15 cellular contexts compared by ENCODE assay signal in the genomic region with DNA sequence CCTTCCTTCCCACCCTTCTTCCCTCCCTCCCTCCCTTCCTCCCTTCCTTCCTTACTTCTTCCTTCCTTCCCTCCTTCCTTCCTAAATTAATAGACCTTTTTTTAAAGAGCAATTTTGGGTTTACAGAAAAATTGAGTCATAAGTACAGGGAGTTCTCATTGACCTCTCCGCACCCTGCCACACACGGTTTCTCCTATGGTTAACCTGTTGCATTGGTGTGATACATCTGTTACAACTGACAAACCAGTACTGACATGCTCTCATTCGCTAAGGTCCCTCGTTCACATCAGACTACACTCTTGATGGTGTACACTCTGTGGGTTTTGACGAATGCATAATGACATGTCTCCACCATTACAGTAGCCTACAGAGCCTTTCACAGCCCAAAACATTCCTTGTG. TPM values are rescaled to one million over a fixed set of nuclear protein-coding genes. Genes with fewer than 3 reads are reported as not detected.
A peak's percentile ranks its signal among the peaks of the same experiment; 100 is the strongest.
DNase-seq lines count a peak whose midpoint lies in the region; TF ChIP-seq lines count a peak whose summit lies in the region.
"Had no signal": no experiment of that assay in that cellular context is flagged by ENCODE, and none has a peak within 500 bp of the region (broad histone marks: within the 10 kb centered on the region; RNA-seq: fewer than 3 reads in every experiment).

No MANE protein-coding gene starts in this region.

- H3K9me3 ChIP-seq in mammary epithelial cell (replicated peaks; ENCODE audit: insufficient read depth, low read length) (peaks cover 3% of the 10 kb centered on the region), vagina (no peaks in the 10 kb centered on the region), GM23248 (ENCODE audit: low read depth) (no peaks in the 10 kb centered on the region)
- H3K9me3 ChIP-seq: BE2C had no signal

- H3K4me1 ChIP-seq in mammary epithelial cell (ENCODE audit: insufficient read depth, low read length) = peaks cover 47% of the 10 kb centered on the region
- H3K4me1 ChIP-seq in vagina = no peaks in the 10 kb centered on the region
- peaks cover 2% of the 10 kb centered on the region; the same call in 1 of the 2 replicates for H3K4me1 ChIP-seq in GM23248 (ENCODE audit: insufficient read depth)
- H3K4me1 ChIP-seq: BE2C had no signal

- 0% methylated on average over 4 of the region's 5 CpGs for WGBS in mammary epithelial cell (ENCODE audit: low coverage, missing lambda C conversion rate)
- WGBS in GM23248 (ENCODE audit: low coverage in 1 of 2, low lambda C conversion rate in 2 of 2, missing lambda C conversion rate in 2 of 2), 2 experiments = 53 to 57% methylated on average over 5 of the region's 5 CpGs

- H3K4me2 ChIP-seq in mammary epithelial cell (ENCODE audit: insufficient read depth, low read depth, low read length) (peak overlapping the region; percentile 81), GM23248 (ENCODE audit: unreplicated experiment) (no peak overlapping the region)

- dilution Hi-C loops in mammary epithelial cell (cut with HindIII; ENCODE audit: low sequenced_read_pairs) = no loop called here

- H3K4me3 ChIP-seq in mammary epithelial cell (replicated peaks in 1 of 3; ENCODE audit: insufficient read depth in 1 of 3, low read depth in 2 of 3, low read length in 3 of 3) = peak overlapping the region in 1 of 3 experiments; percentile 28
- no peak overlapping the region for H3K4me3 ChIP-seq in vagina
- H3K4me3 ChIP-seq in GM23248 = no peak overlapping the region

- BruUV-seq in mammary epithelial cell (replicated peaks; lab: Mats Ljungman, UMichigan) = no TSS peak

- no peak overlapping the region for H3K27ac Mint-ChIP-seq in activated CD4-positive, alpha-beta memory T cell treated with anti-CD3 and anti-CD28 coated beads, Interleukin-2, amount 10 ng/mL, durations not matched to agents 7 days and 5 days
- H3K27ac Mint-ChIP-seq in activated CD4-positive, alpha-beta memory T cell treated with anti-CD3 and anti-CD28 coated beads for 36 hours = no peak overlapping the region
- H3K27ac Mint-ChIP-seq: CD4-positive, alpha-beta T cell had no signal

- H4K20me1 ChIP-seq in mammary epithelial cell (ENCODE audit: insufficient read depth, low read length) (no peaks in the 10 kb centered on the region), GM23248 (ENCODE audit: insufficient read depth) (no peaks in the 10 kb centered on the region)

- H2AFZ ChIP-seq in mammary epithelial cell (ENCODE audit: low read depth, low read length) (peak overlapping the region; percentile 44), GM23248 (no peak overlapping the region)

- H3K4me1 Mint-ChIP-seq in activated CD4-positive, alpha-beta memory T cell treated with anti-CD3 and anti-CD28 coated beads, Interleukin-2, amount 10 ng/mL, durations not matched to agents 7 days and 5 days = no peaks in the 10 kb centered on the region
- H3K4me1 Mint-ChIP-seq in activated CD4-positive, alpha-beta memory T cell treated with anti-CD3 and anti-CD28 coated beads for 36 hours (ENCODE audit: low read depth) = no peaks in the 10 kb centered on the region

- intact Hi-C loops in activated CD4-positive, alpha-beta memory T cell treated with anti-CD3 and anti-CD28 coated beads for 36 hours (cut with micrococcal nuclease) = no loop called here
- intact Hi-C loops in mammary epithelial cell (cut with micrococcal nuclease) (loop anchor here (1.0 to 5.0 kb wide), 2 partner anchors 23 to 346 kb away; no protein-coding TSS in a partner anchor), vagina (cut with DNase I) (no loop called here)

- H3K4me3 Mint-ChIP-seq in activated CD4-positive, alpha-beta memory T cell treated with anti-CD3 and anti-CD28 coated beads, Interleukin-2, amount 10 ng/mL, durations not matched to agents 7 days and 5 days = no peak overlapping the region
- no peak overlapping the region for H3K4me3 Mint-ChIP-seq in activated CD4-positive, alpha-beta memory T cell treated with anti-CD3 and anti-CD28 coated beads for 36 hours
- H3K4me3 Mint-ChIP-seq: CD4-positive, alpha-beta T cell had no signal

- H3F3A ChIP-seq in GM23248 (ENCODE audit: insufficient read depth) = no peaks in the 10 kb centered on the region

- H3K9me3 Mint-ChIP-seq in activated CD4-positive, alpha-beta memory T cell treated with anti-CD3 and anti-CD28 coated beads, Interleukin-2, amount 10 ng/mL, durations not matched to agents 7 days and 5 days = no peaks in the 10 kb centered on the region
- H3K9me3 Mint-ChIP-seq in activated CD4-positive, alpha-beta memory T cell treated with anti-CD3 and anti-CD28 coated beads for 36 hours = no peaks in the 10 kb centered on the region
- H3K9me3 Mint-ChIP-seq: CD4-positive, alpha-beta T cell had no signal

- CTCF ChIA-PET in activated CD4-positive, alpha-beta memory T cell treated with anti-CD3 and anti-CD28 coated beads, Interleukin-2, amount 10 ng/mL, durations not matched to agents 7 days and 5 days (lab: Charles Lee) = no interaction called here
- CTCF ChIA-PET in activated CD4-positive, alpha-beta memory T cell treated with anti-CD3 and anti-CD28 coated beads for 36 hours (lab: Charles Lee) = interaction anchor here (1.5 kb wide), 1 partner anchor 11 kb away, joined by 6 read pairs; the partner anchor contains the start of gene SDC1
- CTCF ChIA-PET in mammary epithelial cell (lab: Charles Lee; ENCODE audit: low non-redundant PET) = interaction anchor here (0.6 to 1.1 kb wide), 3 partner anchors 9 to 14 kb away, joined by 4 read pairs; no protein-coding TSS in a partner anchor

- in situ Hi-C loops in mammary epithelial cell (cut with MboI; ENCODE audit: low sequenced_read_pairs in 2 of 2) (no loop called here), GM23248 (cut with MboI) (no loop called here)

- DNase-seq in activated CD4-positive, alpha-beta memory T cell treated with anti-CD3 and anti-CD28 coated beads, Interleukin-2, amount 10 ng/mL, durations not matched to agents 7 days and 5 days = peak; percentile 1
- no peak for DNase-seq in activated CD4-positive, alpha-beta memory T cell treated with anti-CD3 and anti-CD28 coated beads for 36 hours
- peak; percentile 92 for DNase-seq in mammary epithelial cell
- DNase-seq in iPS-NIHi7 (ENCODE audit: extremely low spot score) = peak; percentile 2
- DNase-seq in vagina (ENCODE audit: extremely low spot score in 2 of 2) = no peak
- DNase-seq in GM23248 = no peak
- DNase-seq in islet precursor cell = no peak
- DNase-seq in NCI-H82 (lab: John Stamatoyannopoulos, UW) = no peak
- DNase-seq: BE2C; CD4-positive, alpha-beta T cell; MV-4-11; NCI-H1417; NCI-H1930; NCI-H446 treated with DMSO at 0.1 percent for 48 hours had no signal

- H3K9ac ChIP-seq in mammary epithelial cell (ENCODE audit: insufficient read depth, low read length) = peak overlapping the region; percentile 78
- no peak overlapping the region for H3K9ac ChIP-seq in GM23248

- POLR2A ChIA-PET in activated CD4-positive, alpha-beta memory T cell treated with anti-CD3 and anti-CD28 coated beads, Interleukin-2, amount 10 ng/mL, durations not matched to agents 7 days and 5 days (lab: Charles Lee) = no interaction called here
- POLR2A ChIA-PET in activated CD4-positive, alpha-beta memory T cell treated with anti-CD3 and anti-CD28 coated beads for 36 hours (lab: Charles Lee) = no interaction called here

- peak overlapping the region; percentile 98 for H3K27ac ChIP-seq in mammary epithelial cell (ENCODE audit: insufficient read depth, low read depth, low read length)
- H3K27ac ChIP-seq in vagina = peak overlapping the region; percentile 60
- H3K27ac ChIP-seq in GM23248 = no peak overlapping the region
- H3K27ac ChIP-seq: 22Rv1 had no signal

- no peaks in the 10 kb centered on the region for H3K9me2 ChIP-seq in GM23248 (ENCODE audit: insufficient read depth)

- no peaks in the 10 kb centered on the region for H3K27me3 ChIP-seq in mammary epithelial cell (ENCODE audit: insufficient read depth, low read length)
- H3K27me3 ChIP-seq in vagina = no peaks in the 10 kb centered on the region
- no peaks in the 10 kb centered on the region for H3K27me3 ChIP-seq in GM23248 (replicated peaks; ENCODE audit: insufficient read depth)
- H3K27me3 ChIP-seq: BE2C had no signal

- H3K27me3 Mint-ChIP-seq in activated CD4-positive, alpha-beta memory T cell treated with anti-CD3 and anti-CD28 coated beads, Interleukin-2, amount 10 ng/mL, durations not matched to agents 7 days and 5 days = peaks cover 16% of the 10 kb centered on the region
- H3K27me3 Mint-ChIP-seq in activated CD4-positive, alpha-beta memory T cell treated with anti-CD3 and anti-CD28 coated beads for 36 hours = peaks cover 17% of the 10 kb centered on the region

- no peak for TF ChIP-seq POLR2A in vagina (IDR thresholded peaks at IDR 0.05)

- H3K36me3 ChIP-seq in mammary epithelial cell (ENCODE audit: insufficient read depth, low read length) = no peaks in the 10 kb centered on the region
- no peaks in the 10 kb centered on the region for H3K36me3 ChIP-seq in vagina
- no peaks in the 10 kb centered on the region for H3K36me3 ChIP-seq in GM23248 (ENCODE audit: low read depth)
- H3K36me3 ChIP-seq: BE2C had no signal

- H3K79me2 ChIP-seq in mammary epithelial cell (ENCODE audit: insufficient read depth, low read length) (no peaks in the 10 kb centered on the region), GM23248 (ENCODE audit: insufficient read depth) (no peaks in the 10 kb centered on the region)

- TF ChIP-seq CTCF in mammary epithelial cell (conservative IDR thresholded peaks at IDR 0.05 in 1 of 2, IDR thresholded peaks at IDR 0.05 in 1 of 2; ENCODE audit: extremely low read depth in 1 of 2, insufficient read depth in 1 of 2, low read depth in 1 of 2, low read length in 2 of 2) (no peak), vagina (IDR thresholded peaks at IDR 0.05) (no peak)

- no peaks in the 10 kb centered on the region for H3K36me3 Mint-ChIP-seq in activated CD4-positive, alpha-beta memory T cell treated with anti-CD3 and anti-CD28 coated beads, Interleukin-2, amount 10 ng/mL, durations not matched to agents 7 days and 5 days (ENCODE audit: low read depth)
- no peaks in the 10 kb centered on the region for H3K36me3 Mint-ChIP-seq in activated CD4-positive, alpha-beta memory T cell treated with anti-CD3 and anti-CD28 coated beads for 36 hours

RNA-seq across cellular contexts. Expression of gene SDC1, which starts 11.6 kb away (rescaled TPM):
- under 1 TPM in 1 of 2 experiments, not detected in 1; 0.33 TPM for total RNA-seq in activated CD4-positive, alpha-beta memory T cell treated with anti-CD3 and anti-CD28 coated beads, Interleukin-2, amount 10 ng/mL, durations not matched to agents 7 days and 5 days
- total RNA-seq in activated CD4-positive, alpha-beta memory T cell treated with anti-CD3 and anti-CD28 coated beads for 36 hours = under 1 TPM in 1 of 2 experiments, not detected in 1; 0.12 TPM
- total RNA-seq in mammary epithelial cell (1,000 to 10,000 TPM in 1 of 2 donors, 100 to 1,000 TPM in 1; 574 to 1,408 TPM), vagina (184 TPM)
- polyA plus RNA-seq in mammary epithelial cell (1,215 TPM), GM23248 (2016; fragmentation: Nextera tagmentation; extraction: Ambion mirVana) (24.5 and 25.6 TPM in 2 replicates)
- polyA minus RNA-seq in mammary epithelial cell = 602 TPM
- 32.5 and 33.1 TPM in 2 replicates for total RNA-seq in GM23248 (2014; rRNA removed; shearing (Covaris generic))
- total RNA-seq: CD4-positive, alpha-beta T cell had no signal

Comparison
In these comparisons a context has a peak if more than half of its experiments do, and no peak if none do; other contexts are left out.
1. DNase-seq: peak in activated CD4-positive, alpha-beta memory T cell treated with anti-CD3 and anti-CD28 coated beads, Interleukin-2, amount 10 ng/mL, durations not matched to agents 7 days and 5 days (single experiment), mammary epithelial cell (single experiment) and iPS-NIHi7 (single experiment); none in activated CD4-positive, alpha-beta memory T cell treated with anti-CD3 and anti-CD28 coated beads for 36 hours (single experiment), vagina (0 of 2), GM23248 (single experiment), islet precursor cell (single experiment) and NCI-H82 (single experiment).
2. RNA of gene SDC1, which starts 11.6 kb away (total RNA-seq): 574 to 1,408 TPM in mammary epithelial cell, 184 TPM in vagina (single experiment) and 32.5 to 33.1 TPM in GM23248; 0.33 TPM in activated CD4-positive, alpha-beta memory T cell treated with anti-CD3 and anti-CD28 coated beads, Interleukin-2, amount 10 ng/mL, durations not matched to agents 7 days and 5 days and 0.12 TPM in activated CD4-positive, alpha-beta memory T cell treated with anti-CD3 and anti-CD28 coated beads for 36 hours; every median in the first group is over 10 times any median in the second.